1 cellular context compared by ENCODE assay signal in genomic region chr17:51263001-51263400, GRCh38.
TF ChIP-seq lines count a peak whose summit lies in the region.

No MANE protein-coding gene starts in this region.

TF ChIP-seq in HCT116, 20 proteins besides CTCF, POLR2A, EP300 and RAD21 (continued from another document):
- TF ChIP-seq ZBTB33 (IDR thresholded peaks at IDR 0.05; ENCODE audit: extremely low read depth, insufficient replicate concordance, low read length), result no peak
- TF ChIP-seq JUND (IDR thresholded peaks at IDR 0.05), result no peak
- no peak for TF ChIP-seq SIN3A (IDR thresholded peaks at IDR 0.05; ENCODE audit: low read depth)
- TF ChIP-seq ELF1 (IDR thresholded peaks at IDR 0.05; ENCODE audit: borderline replicate concordance, low read depth), result no peak
- no peak for TF ChIP-seq YY1 (IDR thresholded peaks at IDR 0.05; ENCODE audit: extremely low read depth, insufficient replicate concordance, low read depth, low read length)
- TF ChIP-seq TCF7L2 (IDR thresholded peaks at IDR 0.05; ENCODE audit: borderline replicate concordance, extremely low read depth, insufficient read depth, insufficient read length), result no peak
- no peak for TF ChIP-seq ZNF274 (IDR thresholded peaks at IDR 0.05; ENCODE audit: low read depth, low read length)
- no peak for TF ChIP-seq POLR2AphosphoS5 (IDR thresholded peaks at IDR 0.05; ENCODE audit: low read depth, low read length)
- TF ChIP-seq SP1 (IDR thresholded peaks at IDR 0.05; ENCODE audit: low read depth), result no peak
- TF ChIP-seq EZH2phosphoT487 (IDR thresholded peaks at IDR 0.05; ENCODE audit: borderline replicate concordance), result no peak
